In genomic region chr7:151682831-151683614, GRCh38 we compare ENCODE assay signal across 11 cellular contexts.
A peak's percentile ranks its signal among the peaks of the same experiment; 100 is the strongest.
DNase-seq lines count a peak whose midpoint lies in the region; ATAC-seq and TF ChIP-seq lines count a peak whose summit lies in the region.
"Had no signal": no experiment of that assay in that cellular context is flagged by ENCODE, and none has a peak within 500 bp of the region (broad histone marks: within the 10 kb centered on the region; RNA-seq: fewer than 3 reads in every experiment).

No MANE protein-coding gene starts in this region.

- TF ChIP-seq CTCF in prostate gland (IDR thresholded peaks at IDR 0.05), result no peak

- H3K36me3 ChIP-seq in prostate gland, result no peaks in the 10 kb centered on the region

- H3K4me3 ChIP-seq in prostate gland, result no peak overlapping the region

- H3K27ac ChIP-seq in prostate gland, result peak overlapping the region; percentile 35 to 85

- intact Hi-C loops in prostate gland (cut with DNase I), result loop anchor here (5.0 kb wide), 1 partner anchor 51 kb away; no protein-coding TSS in a partner anchor

- 68% methylated on average over 14 of the region's 14 CpGs for WGBS in prostate gland

- H3K4me1 ChIP-seq in prostate gland (replicated peaks), result peaks cover 9% of the 10 kb centered on the region

- no peak for TF ChIP-seq POLR2A in prostate gland (IDR thresholded peaks at IDR 0.05)

- no peaks in the 10 kb centered on the region for H3K9me3 ChIP-seq in prostate gland

- DNase-seq in Ammon's horn (ENCODE audit: low spot score) (peak; percentile 82), amygdala (lab: John Stamatoyannopoulos, UW) (peak in 37 of 56 donors; percentile 11 to 75 (median 46)), left lobe of liver (ENCODE audit: low spot score) (no peak), prostate gland (ENCODE audit: low spot score) (no peak), AG20443 (ENCODE audit: low spot score) (no peak)
- DNase-seq in activated naive CD4-positive, alpha-beta T cell (lab: John Stamatoyannopoulos, UW), result no peak
- DNase-seq: effector CD4-positive, alpha-beta T cell; NCI-H2029 treated with DMSO at 0.1 percent for 48 hours; NCI-H69 had no signal

- no peaks in the 10 kb centered on the region for H3K27me3 ChIP-seq in prostate gland (replicated peaks; ENCODE audit: insufficient read depth)

- peak; percentile 14 for ATAC-seq in left lobe of liver
- ATAC-seq in HG02852 (IDR thresholded peaks at IDR 0.05; ENCODE audit: unreplicated experiment), result no peak
- no peak for ATAC-seq in HG03378 (IDR thresholded peaks at IDR 0.05; ENCODE audit: unreplicated experiment)

Comparison
In these comparisons a context has a peak if more than half of its experiments do, and no peak if none do; other contexts are left out.
1. DNase-seq: peak in Ammon's horn (single experiment) and amygdala (37 of 56); none in left lobe of liver (single experiment), prostate gland (single experiment), AG20443 (single experiment) and activated naive CD4-positive, alpha-beta T cell (0 of 4).